12 cellular contexts compared by ENCODE assay signal in the genomic region with DNA sequence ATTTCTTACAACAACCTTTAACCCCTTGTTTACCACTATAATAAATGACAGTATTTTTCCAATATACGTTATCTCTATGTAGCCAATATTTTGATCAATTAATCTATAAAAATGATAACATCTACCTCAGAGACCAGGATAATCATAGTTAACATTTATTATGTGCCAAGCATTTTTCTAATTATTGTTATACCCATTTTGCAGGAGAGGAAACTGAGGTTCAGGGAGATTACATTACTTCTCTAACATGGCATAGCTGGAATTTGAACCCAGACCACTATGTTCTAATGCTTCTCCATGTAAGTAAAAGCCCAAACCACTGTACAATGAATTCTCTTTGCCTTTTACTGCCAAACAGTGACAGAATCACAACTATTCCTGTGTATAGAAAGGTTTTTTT.
"Had no signal": no experiment of that assay in that cellular context is flagged by ENCODE, and none has a peak within 500 bp of the region (broad histone marks: within the 10 kb centered on the region; RNA-seq: fewer than 3 reads in every experiment).

No MANE protein-coding gene starts in this region.

- DNase-seq: activated CD4-positive, alpha-beta T cell treated with anti-CD3 and anti-CD28 coated beads, Interleukin-2, amount 10 ng/mL, durations not matched to agents 24 days and 14 days; activated CD4-positive, CD25-positive, alpha-beta regulatory T cell; activated CD8-positive, alpha-beta memory T cell treated with anti-CD3 and anti-CD28 coated beads, Interleukin-2, amount 50 U/mL, for 4 hours; activated CD8-positive, alpha-beta T cell treated with anti-CD3 and anti-CD28 coated beads, Interleukin-2, amount 10 ng/mL, durations not matched to agents 7 days and 5 days; activated gamma-delta T cell; activated T-cell treated with anti-CD3 and anti-CD28 coated beads, Interleukin-2, amount 50 U/mL, for 48 hours; effector memory CD8-positive, alpha-beta T cell; kidney glomerular epithelial cell; stimulated activated CD4-positive, alpha-beta T cell treated with anti-CD3 and anti-CD28 coated beads, Interleukin-2, amount 100 ng/mL, for 48 hours; tibial artery had no signal

- H3K27me3 ChIP-seq: tibial artery had no signal

- ATAC-seq: activated CD8-positive, alpha-beta T cell treated with anti-CD3 and anti-CD28 coated beads, Interleukin-2, amount 10 ng/mL, durations not matched to agents 7 days and 5 days; effector memory CD8-positive, alpha-beta T cell; sciatic nerve; stimulated activated memory B cell treated with anti-CD40 and anti-IgM and Interleukin-4, amounts not matched to agents 10 μg/mL and 1 μg/mL and 100 μg/mL, for 72 hours had no signal

- H3K9me3 ChIP-seq: tibial artery had no signal

- H3K27ac ChIP-seq: tibial artery had no signal

- H3K36me3 ChIP-seq: tibial artery had no signal
